ENCODE assay signal across 24 cellular contexts in genomic region chr3:50913279-50913678, GRCh38.
DNase-seq lines count a peak whose midpoint lies in the region; ATAC-seq and TF ChIP-seq lines count a peak whose summit lies in the region.
"Had no signal": no experiment of that assay in that cellular context is flagged by ENCODE, and none has a peak within 500 bp of the region (broad histone marks: within the 10 kb centered on the region; RNA-seq: fewer than 3 reads in every experiment).

No MANE protein-coding gene starts in this region.

- no peaks in the 10 kb centered on the region for H3K36me3 ChIP-seq in breast epithelium
- H3K36me3 ChIP-seq: BLaER1, uterus had no signal

- H3K9me3 Mint-ChIP-seq in MCF 10A (ENCODE audit: unreplicated experiment) = peaks cover 2% of the 10 kb centered on the region
- peaks cover 6% of the 10 kb centered on the region for H3K9me3 Mint-ChIP-seq in stimulated activated memory B cell treated with anti-CD40 and anti-IgM and Interleukin-4, amounts not matched to agents 10 μg/mL and 1 μg/mL and 100 μg/mL, for 72 hours

- TF ChIP-seq CTCF in MCF 10A (IDR thresholded peaks at IDR 0.05; ENCODE audit: unreplicated experiment) = no peak
- no peak for TF ChIP-seq CTCF in breast epithelium (IDR thresholded peaks at IDR 0.05)

- H3K27ac Mint-ChIP-seq in MCF 10A (ENCODE audit: low read depth, unreplicated experiment) = no peak overlapping the region
- no peak overlapping the region for H3K27ac Mint-ChIP-seq in stimulated activated memory B cell treated with anti-CD40 and anti-IgM and Interleukin-4, amounts not matched to agents 10 μg/mL and 1 μg/mL and 100 μg/mL, for 72 hours
- H3K27ac Mint-ChIP-seq: T-helper 17 cell had no signal

- no peaks in the 10 kb centered on the region for H3K9me3 ChIP-seq in breast epithelium
- H3K9me3 ChIP-seq: A549, BLaER1, uterus had no signal

- no peaks in the 10 kb centered on the region for H3K4me1 ChIP-seq in breast epithelium
- H3K4me1 ChIP-seq: A549, uterus had no signal

- peak; percentile 39 for ATAC-seq in stimulated activated memory B cell treated with anti-CD40 and anti-IgM and Interleukin-4, amounts not matched to agents 10 μg/mL and 1 μg/mL and 100 μg/mL, for 72 hours
- ATAC-seq: A549, K562, T-helper 17 cell had no signal

- no peak overlapping the region for H3K4me3 Mint-ChIP-seq in MCF 10A (ENCODE audit: unreplicated experiment)
- no peak overlapping the region for H3K4me3 Mint-ChIP-seq in stimulated activated memory B cell treated with anti-CD40 and anti-IgM and Interleukin-4, amounts not matched to agents 10 μg/mL and 1 μg/mL and 100 μg/mL, for 72 hours
- H3K4me3 Mint-ChIP-seq: T-helper 17 cell had no signal

- TF ChIP-seq POLR2A in breast epithelium (IDR thresholded peaks at IDR 0.05) = no peak

- DNase-seq in MCF 10A (ENCODE audit: unreplicated experiment) = peak; percentile 46
- no peak for DNase-seq in breast epithelium (ENCODE audit: low spot score in 2 of 2)
- peak; percentile 51 for DNase-seq in NCI-H1105 treated with DMSO at 0.1 percent for 48 hours (lab: John Stamatoyannopoulos, UW)
- DNase-seq in astrocyte of the hippocampus (ENCODE audit: low read depth, low spot score) = peak; percentile 64
- DNase-seq in OCI-M1 (lab: John Stamatoyannopoulos, UW) = no peak
- DNase-seq in dermis blood vessel endothelial cell = no peak
- no peak for DNase-seq in SW 1271 (lab: John Stamatoyannopoulos, UW)
- DNase-seq: activated CD8-positive, alpha-beta memory T cell treated with anti-CD3 and anti-CD28 coated beads, Interleukin-2, amount 50 U/mL, for 48 hours; activated effector memory CD4-positive, alpha-beta T cell treated with Interleukin-2 at 50 U/mL for 16 hours; dorsolateral prefrontal cortex; foreskin melanocyte; GDM1; hippocampal formation; NCI-H2107; NCI-H526 treated with DMSO at 0.1 percent for 48 hours; nucleus accumbens; stimulated activated CD4-positive, alpha-beta T cell treated with anti-CD3 and anti-CD28 coated beads, Interleukin-12 subunit alpha, Interleukin-12 subunit beta, amount 100 ng/mL, for 4 hours; T-helper 17 cell; uterus had no signal

- H3K27me3 Mint-ChIP-seq in MCF 10A (ENCODE audit: insufficient read depth, unreplicated experiment) = no peaks in the 10 kb centered on the region
- peaks cover 43% of the 10 kb centered on the region for H3K27me3 Mint-ChIP-seq in stimulated activated memory B cell treated with anti-CD40 and anti-IgM and Interleukin-4, amounts not matched to agents 10 μg/mL and 1 μg/mL and 100 μg/mL, for 72 hours

- intact Hi-C loops in MCF 10A (cut with micrococcal nuclease) (no loop called here), breast epithelium (cut with DNase I; ENCODE audit: low total_unique reads) (no loop called here)

- no peak overlapping the region for H3K27ac ChIP-seq in breast epithelium
- H3K27ac ChIP-seq: A549, BLaER1, dorsolateral prefrontal cortex, uterus, VCaP had no signal

- H3K27me3 ChIP-seq in breast epithelium = no peaks in the 10 kb centered on the region
- H3K27me3 ChIP-seq: BLaER1, dorsolateral prefrontal cortex, uterus had no signal

- no TSS peak for BruUV-seq in MCF 10A (replicated peaks; lab: Mats Ljungman, UMichigan)

- POLR2A ChIA-PET in MCF 10A (lab: Yijun Ruan, JAX) = no interaction called here

- no peaks in the 10 kb centered on the region for H3K4me1 Mint-ChIP-seq in MCF 10A (ENCODE audit: insufficient read depth, unreplicated experiment)
- H3K4me1 Mint-ChIP-seq in stimulated activated memory B cell treated with anti-CD40 and anti-IgM and Interleukin-4, amounts not matched to agents 10 μg/mL and 1 μg/mL and 100 μg/mL, for 72 hours = no peaks in the 10 kb centered on the region
- H3K4me1 Mint-ChIP-seq: T-helper 17 cell had no signal

- H3K36me3 Mint-ChIP-seq in MCF 10A (ENCODE audit: insufficient read depth, unreplicated experiment) = no peaks in the 10 kb centered on the region
- no peaks in the 10 kb centered on the region for H3K36me3 Mint-ChIP-seq in stimulated activated memory B cell treated with anti-CD40 and anti-IgM and Interleukin-4, amounts not matched to agents 10 μg/mL and 1 μg/mL and 100 μg/mL, for 72 hours

- no peak overlapping the region for H3K4me3 ChIP-seq in breast epithelium
- H3K4me3 ChIP-seq: A549, BLaER1, dorsolateral prefrontal cortex, K562, uterus had no signal

- CTCF ChIA-PET in MCF 10A (lab: Yijun Ruan, JAX) = interaction anchor here (1.1 kb wide), 1 partner anchor 238 kb away, joined by 3 read pairs; no protein-coding TSS in a partner anchor

Comparison
In these comparisons a context has a peak if more than half of its experiments do, and no peak if none do; other contexts are left out.
1. DNase-seq: peak in MCF 10A (single experiment), NCI-H1105 treated with DMSO at 0.1 percent for 48 hours (single experiment) and astrocyte of the hippocampus (single experiment); none in breast epithelium (0 of 2), OCI-M1 (single experiment), dermis blood vessel endothelial cell (single experiment) and SW 1271 (0 of 2).